19 cellular contexts compared by ENCODE assay signal in genomic region chr5:132657676-132658382, GRCh38. TPM values are rescaled to one million over a fixed set of nuclear protein-coding genes. Genes with fewer than 3 reads are reported as not detected.
DNase-seq lines count a peak whose midpoint lies in the region; ATAC-seq and TF ChIP-seq lines count a peak whose summit lies in the region.
"Had no signal": no experiment of that assay in that cellular context is flagged by ENCODE, and none has a peak within 500 bp of the region (broad histone marks: within the 10 kb centered on the region; RNA-seq: fewer than 3 reads in every experiment).

Gene IL13, plus strand, starts transcription at chr5:132658173. Its CDS starts 14 bp downstream, at chr5:132658187.

- POLR2A ChIA-PET in CD4-positive, alpha-beta memory T cell (lab: Charles Lee; ENCODE audit: partially characterized antibody), result no interaction called here
- POLR2A ChIA-PET in MCF 10A (lab: Yijun Ruan, JAX), result interaction anchor here (0.6 to 1.6 kb wide), 2 partner anchors 9 to 95 kb away, joined by 3 to 8 read pairs; no protein-coding TSS in a partner anchor

- no peak within 1 kb of the TSS for H3K4me3 ChIP-seq in CD4-positive, alpha-beta memory T cell (ENCODE audit: low read length in 2 of 2)
- H3K4me3 ChIP-seq: cardiac muscle cell had no signal

- H3K4me3 Mint-ChIP-seq in CD4-positive, alpha-beta memory T cell, result peak within 1 kb of the TSS in 6 of 8 donors; percentile 35 to 64 (median 49)
- peak within 1 kb of the TSS; percentile 74 to 82 for H3K4me3 Mint-ChIP-seq in activated T-cell treated with anti-CD3 and anti-CD28 coated beads, Interleukin-2, amount 50 U/mL, for 72 hours
- H3K4me3 Mint-ChIP-seq in nephron (peak within 1 kb of the TSS in 2 of 3 experiments; percentile 31 to 59), MCF 10A (ENCODE audit: unreplicated experiment) (no peak within 1 kb of the TSS)

- H3K27me3 Mint-ChIP-seq in CD4-positive, alpha-beta memory T cell, result peaks cover 14 to 15% of the 10 kb centered on the region in 2 donors
- H3K27me3 Mint-ChIP-seq in activated T-cell treated with anti-CD3 and anti-CD28 coated beads, Interleukin-2, amount 50 U/mL, for 72 hours (ENCODE audit: low read depth), result peaks cover 34% of the 10 kb centered on the region
- H3K27me3 Mint-ChIP-seq in nephron (ENCODE audit: low read depth) (peaks cover 45% of the 10 kb centered on the region), MCF 10A (ENCODE audit: insufficient read depth, unreplicated experiment) (no peaks in the 10 kb centered on the region)

- H3K9me3 ChIP-seq in CD4-positive, alpha-beta memory T cell (ENCODE audit: control insufficient read depth in 1 of 2, low read length in 2 of 2), result no peaks in the 10 kb centered on the region

- peaks cover 7 to 23% (median 8%) of the 10 kb centered on the region in 4 donors for H3K4me1 Mint-ChIP-seq in CD4-positive, alpha-beta memory T cell
- H3K4me1 Mint-ChIP-seq in activated T-cell treated with anti-CD3 and anti-CD28 coated beads, Interleukin-2, amount 50 U/mL, for 72 hours (ENCODE audit: low read depth), result peaks cover 75% of the 10 kb centered on the region
- H3K4me1 Mint-ChIP-seq in nephron, result peaks cover 12% of the 10 kb centered on the region
- no peaks in the 10 kb centered on the region for H3K4me1 Mint-ChIP-seq in MCF 10A (ENCODE audit: insufficient read depth, unreplicated experiment)

- DNase-seq in CD4-positive, alpha-beta memory T cell, result no peak
- DNase-seq in M059J (ENCODE audit: low read depth) (peak; percentile 68), left ventricle myocardium superior (no peak), MCF 10A (ENCODE audit: unreplicated experiment) (no peak), DMS153 (lab: John Stamatoyannopoulos, UW) (no peak)
- peak; percentile 44 to 57 for DNase-seq in activated T-cell treated with anti-CD3 and anti-CD28 coated beads, Interleukin-2, amount 50 U/mL, for 72 hours
- DNase-seq: amniotic stem cell, HCEC 1CT, immature natural killer cell, MV-4-11, NCI-H2029 treated with DMSO at 0.1 percent for 48 hours, NCI-H446 treated with DMSO at 0.1 percent for 48 hours had no signal

- TF ChIP-seq CTCF in nephron (IDR thresholded peaks at IDR 0.05; ENCODE audit: unreplicated experiment in 3 of 3), result no peak
- TF ChIP-seq CTCF in MCF 10A (IDR thresholded peaks at IDR 0.05; ENCODE audit: unreplicated experiment), result no peak

- peak; percentile 50 to 52 for ATAC-seq in activated T-cell treated with anti-CD3 and anti-CD28 coated beads, Interleukin-2, amount 50 U/mL, for 72 hours (replicated peaks in 1 of 2)
- ATAC-seq in left ventricle myocardium superior (no peak), GM21526 (IDR thresholded peaks at IDR 0.05; ENCODE audit: low FRiP score, unreplicated experiment) (no peak)
- ATAC-seq: activated CD4-positive, CD25-positive, alpha-beta regulatory T cell treated with anti-CD3 and anti-CD28 coated beads, Interleukin-2, amount 50 U/mL, for 24 hours had no signal

- no peaks in the 10 kb centered on the region for H3K9me3 Mint-ChIP-seq in CD4-positive, alpha-beta memory T cell
- H3K9me3 Mint-ChIP-seq in activated T-cell treated with anti-CD3 and anti-CD28 coated beads, Interleukin-2, amount 50 U/mL, for 72 hours, result no peaks in the 10 kb centered on the region
- H3K9me3 Mint-ChIP-seq in nephron, result no peaks in the 10 kb centered on the region
- H3K9me3 Mint-ChIP-seq in MCF 10A (ENCODE audit: unreplicated experiment), result no peaks in the 10 kb centered on the region
- H3K9me3 Mint-ChIP-seq: immature natural killer cell had no signal

- peaks cover 15% of the 10 kb centered on the region for H3K4me1 ChIP-seq in CD4-positive, alpha-beta memory T cell (ENCODE audit: insufficient read depth, low read length)
- H3K4me1 ChIP-seq: parathyroid adenoma had no signal

- no TSS peak for BruUV-seq in MCF 10A (replicated peaks; lab: Mats Ljungman, UMichigan)

- H3K27me3 ChIP-seq in CD4-positive, alpha-beta memory T cell (ENCODE audit: insufficient read depth, low read length), result peaks cover 7% of the 10 kb centered on the region

- no peak within 1 kb of the TSS for H3K27ac Mint-ChIP-seq in CD4-positive, alpha-beta memory T cell
- H3K27ac Mint-ChIP-seq in activated T-cell treated with anti-CD3 and anti-CD28 coated beads, Interleukin-2, amount 50 U/mL, for 72 hours, result peak within 1 kb of the TSS; percentile 58
- H3K27ac Mint-ChIP-seq in nephron, result no peak within 1 kb of the TSS
- no peak within 1 kb of the TSS for H3K27ac Mint-ChIP-seq in MCF 10A (ENCODE audit: low read depth, unreplicated experiment)

- intact Hi-C loops in CD4-positive, alpha-beta memory T cell (cut with micrococcal nuclease), result no loop called here
- intact Hi-C loops in left ventricle myocardium superior (cut with micrococcal nuclease), result no loop called here
- intact Hi-C loops in MCF 10A (cut with micrococcal nuclease), result no loop called here

- H3K36me3 ChIP-seq in CD4-positive, alpha-beta memory T cell (ENCODE audit: insufficient read depth, low read length), result no peaks in the 10 kb centered on the region
- H3K36me3 ChIP-seq: cardiac muscle cell had no signal

- no peak within 1 kb of the TSS for H3K27ac ChIP-seq in CD4-positive, alpha-beta memory T cell (ENCODE audit: low read depth, low read length)
- H3K27ac ChIP-seq: cardiac muscle cell, parathyroid adenoma had no signal

- CTCF ChIA-PET in CD4-positive, alpha-beta memory T cell (lab: Charles Lee; ENCODE audit: partially characterized antibody), result interaction anchor here (1.9 kb wide), 1 partner anchor 58 kb away, joined by 5 read pairs; no protein-coding TSS in a partner anchor
- CTCF ChIA-PET in MCF 10A (lab: Yijun Ruan, JAX), result interaction anchor here (0.6 to 0.9 kb wide), 3 partner anchors 20 to 32 kb away, joined by 3 to 4 read pairs (median 3); no protein-coding TSS in a partner anchor

- H3K36me3 Mint-ChIP-seq in CD4-positive, alpha-beta memory T cell, result no peaks in the 10 kb centered on the region
- H3K36me3 Mint-ChIP-seq in activated T-cell treated with anti-CD3 and anti-CD28 coated beads, Interleukin-2, amount 50 U/mL, for 72 hours (ENCODE audit: insufficient read depth in 2 of 2), result peaks cover 0 to 1% of the 10 kb centered on the region in 2 donors
- H3K36me3 Mint-ChIP-seq in nephron (ENCODE audit: low read depth), result no peaks in the 10 kb centered on the region
- peaks cover 6% of the 10 kb centered on the region for H3K36me3 Mint-ChIP-seq in MCF 10A (ENCODE audit: insufficient read depth, unreplicated experiment)

RNA-seq across cellular contexts. Expression of gene IL13, which starts in this region (rescaled TPM):
- not detected for total RNA-seq in CD4-positive, alpha-beta memory T cell
- not detected for polyA plus RNA-seq in CD4-positive, alpha-beta memory T cell
- not detected in 2 replicates for total RNA-seq in M059J (2014; rRNA removed; shearing (Covaris generic))
- total RNA-seq in activated T-cell treated with anti-CD3 and anti-CD28 coated beads, Interleukin-2, amount 50 U/mL, for 72 hours, result 10 to 100 TPM in 1 of 2 donors, 1 to 10 TPM in 1; 8.0 to 16.3 TPM
- not detected for total RNA-seq in left ventricle myocardium superior
- not detected in 2 replicates for total RNA-seq in MCF 10A (2022)
- total RNA-seq: cardiac muscle cell, Daoy, lower leg skin had no signal
- polyA plus RNA-seq: cardiac muscle cell had no signal

Comparison
In these comparisons a context has a peak if more than half of its experiments do, and no peak if none do; other contexts are left out.
1. Peak in DNase-seq in M059J; RNA of the gene not detected or under 1 TPM.
2. DNase-seq: peak in activated T-cell treated with anti-CD3 and anti-CD28 coated beads, Interleukin-2, amount 50 U/mL, for 72 hours (2 of 2); none in CD4-positive, alpha-beta memory T cell (0 of 5), left ventricle myocardium superior (single experiment), MCF 10A (single experiment) and DMS153 (single experiment).
3. ATAC-seq: peak in activated T-cell treated with anti-CD3 and anti-CD28 coated beads, Interleukin-2, amount 50 U/mL, for 72 hours (2 of 2); none in left ventricle myocardium superior (single experiment) and GM21526 (single experiment).